17 cellular contexts compared by ENCODE assay signal in genomic region chr16:20871935-20872815, GRCh38. TPM values are rescaled to one million over a fixed set of nuclear protein-coding genes. Genes with fewer than 3 reads are reported as not detected.
DNase-seq lines count a peak whose midpoint lies in the region; ATAC-seq and TF ChIP-seq lines count a peak whose summit lies in the region.
"Had no signal": no experiment of that assay in that cellular context is flagged by ENCODE, and none has a peak within 500 bp of the region (broad histone marks: within the 10 kb centered on the region; RNA-seq: fewer than 3 reads in every experiment).

No MANE protein-coding gene starts in this region.

- H3K36me3 ChIP-seq in GM23338 (ENCODE audit: insufficient read depth) (no peaks in the 10 kb centered on the region), esophagus squamous epithelium (no peaks in the 10 kb centered on the region)

- no peak overlapping the region for H3K4me2 ChIP-seq in GM23338

- H2AFZ ChIP-seq in GM23338: no peak overlapping the region

- TF ChIP-seq CTCF in GM23338 (conservative IDR thresholded peaks at IDR 0.05; ENCODE audit: low read depth in 2 of 2) (no peak), esophagus squamous epithelium (IDR thresholded peaks at IDR 0.05) (no peak)

- H3K9me3 Mint-ChIP-seq in GM23338: no peaks in the 10 kb centered on the region
- H3K9me3 Mint-ChIP-seq in stimulated activated effector memory CD8-positive, alpha-beta T cell treated with anti-CD3 and anti-CD28 coated beads, Interleukin-12 subunit alpha, Interleukin-12 subunit beta, amount 100 ng/mL, for 72 hours: no peaks in the 10 kb centered on the region
- H3K9me3 Mint-ChIP-seq: CD8-positive, alpha-beta T cell had no signal

- H3K4me1 Mint-ChIP-seq in GM23338 (peaks cover 32% of the 10 kb centered on the region), T-helper 17 cell (peaks cover 30% of the 10 kb centered on the region)
- peaks cover 71% of the 10 kb centered on the region for H3K4me1 Mint-ChIP-seq in stimulated activated effector memory CD8-positive, alpha-beta T cell treated with anti-CD3 and anti-CD28 coated beads, Interleukin-12 subunit alpha, Interleukin-12 subunit beta, amount 100 ng/mL, for 72 hours

- 69 to 75% methylated on average over 9 of the region's 9 CpGs for whole genome bisulfite sequencing in esophagus squamous epithelium, 2 donors

- H3K9me2 ChIP-seq in GM23338 (ENCODE audit: insufficient read depth): no peaks in the 10 kb centered on the region; the same call in 1 of the 2 replicates

- no peaks in the 10 kb centered on the region for H3K27me3 ChIP-seq in GM23338 (ENCODE audit: insufficient read depth)
- no peaks in the 10 kb centered on the region for H3K27me3 ChIP-seq in esophagus squamous epithelium
- H3K27me3 ChIP-seq: body of pancreas had no signal

- H3K9me3 ChIP-seq in T-helper 17 cell (ENCODE audit: control insufficient read depth, low read length, poor library complexity, severe bottlenecking): no peaks in the 10 kb centered on the region
- H3K9me3 ChIP-seq in esophagus squamous epithelium: no peaks in the 10 kb centered on the region
- H3K9me3 ChIP-seq: body of pancreas had no signal

- H3K4me1 ChIP-seq in GM23338 (ENCODE audit: insufficient read depth) (peaks cover 10% of the 10 kb centered on the region; the same call in 1 of the 2 replicates), esophagus squamous epithelium (peaks cover 22 to 87% (median 60%) of the 10 kb centered on the region in 3 donors)

- peak overlapping the region; percentile 57 for H3K27ac ChIP-seq in GM23338 (ENCODE audit: low read depth)
- peak overlapping the region in 3 of 4 donors; percentile 49 to 72 (median 68) for H3K27ac ChIP-seq in esophagus squamous epithelium
- H3K27ac ChIP-seq: body of pancreas, RWPE1 had no signal

- peaks cover 18% of the 10 kb centered on the region for H4K20me1 ChIP-seq in GM23338 (replicated peaks; ENCODE audit: insufficient read depth)

- no peak overlapping the region for H3K27ac Mint-ChIP-seq in GM23338
- H3K27ac Mint-ChIP-seq in T-helper 17 cell: peak overlapping the region; percentile 89
- H3K27ac Mint-ChIP-seq in stimulated activated effector memory CD8-positive, alpha-beta T cell treated with anti-CD3 and anti-CD28 coated beads, Interleukin-12 subunit alpha, Interleukin-12 subunit beta, amount 100 ng/mL, for 72 hours: peak overlapping the region; percentile 32

- peaks cover 94% of the 10 kb centered on the region for H3K79me2 ChIP-seq in GM23338 (replicated peaks; ENCODE audit: insufficient read depth)

- H3F3A ChIP-seq in GM23338 (replicated peaks; ENCODE audit: low read depth): no peaks in the 10 kb centered on the region

- no peak for TF ChIP-seq POLR2A in esophagus squamous epithelium (IDR thresholded peaks at IDR 0.05)

- H3K36me3 Mint-ChIP-seq in GM23338 (ENCODE audit: low read depth): peaks cover 4% of the 10 kb centered on the region; the same call in 1 of the 3 replicates
- H3K36me3 Mint-ChIP-seq in T-helper 17 cell (ENCODE audit: low read depth): peaks cover 3% of the 10 kb centered on the region
- peaks cover 32% of the 10 kb centered on the region for H3K36me3 Mint-ChIP-seq in stimulated activated effector memory CD8-positive, alpha-beta T cell treated with anti-CD3 and anti-CD28 coated beads, Interleukin-12 subunit alpha, Interleukin-12 subunit beta, amount 100 ng/mL, for 72 hours

- H3K4me3 Mint-ChIP-seq in GM23338: no peak overlapping the region
- H3K4me3 Mint-ChIP-seq in T-helper 17 cell: no peak overlapping the region
- H3K4me3 Mint-ChIP-seq in stimulated activated effector memory CD8-positive, alpha-beta T cell treated with anti-CD3 and anti-CD28 coated beads, Interleukin-12 subunit alpha, Interleukin-12 subunit beta, amount 100 ng/mL, for 72 hours: no peak overlapping the region
- H3K4me3 Mint-ChIP-seq: CD8-positive, alpha-beta T cell had no signal

- H3K27me3 Mint-ChIP-seq in GM23338 (ENCODE audit: insufficient read depth, low read depth, poor library complexity) (peaks cover under 1% of the 10 kb centered on the region), T-helper 17 cell (no peaks in the 10 kb centered on the region)

- intact Hi-C loops in esophagus squamous epithelium (cut with DNase I): no loop called here

- DNase-seq in GM23338 (ENCODE audit: low spot score) (no peak), T-helper 17 cell (no peak), esophagus squamous epithelium (lab: John Stamatoyannopoulos, UW) (no peak), AG08396 (ENCODE audit: low spot score) (no peak), hepatic stellate cell (ENCODE audit: low spot score) (no peak), HCEC 1CT (no peak), DMS79 (lab: John Stamatoyannopoulos, UW) (no peak)
- no peak for DNase-seq in stimulated activated effector memory CD8-positive, alpha-beta T cell treated with anti-CD3 and anti-CD28 coated beads, Interleukin-12 subunit alpha, Interleukin-12 subunit beta, amount 100 ng/mL, for 72 hours (ENCODE audit: low spot score in 2 of 2)
- DNase-seq: activated gamma-delta T cell treated with Interleukin-2 at 50 U/mL for 16 hours; body of pancreas; CD8-positive, alpha-beta T cell; NCI-H2029 treated with DMSO at 0.1 percent for 48 hours; NCI-H774; stimulated activated CD4-positive, alpha-beta T cell treated with anti-CD3 and anti-CD28 coated beads, Interleukin-1b, Interleukin-23, amount 100 ng/mL, for 48 hours; SW 1271 had no signal

- H3K4me3 ChIP-seq in GM23338: no peak overlapping the region
- no peak overlapping the region for H3K4me3 ChIP-seq in esophagus squamous epithelium
- H3K4me3 ChIP-seq: body of pancreas had no signal

- no peak for ATAC-seq in GM23338
- ATAC-seq in T-helper 17 cell: no peak
- ATAC-seq in stimulated activated effector memory CD8-positive, alpha-beta T cell treated with anti-CD3 and anti-CD28 coated beads, Interleukin-12 subunit alpha, Interleukin-12 subunit beta, amount 100 ng/mL, for 72 hours: no peak
- ATAC-seq: body of pancreas; CD8-positive, alpha-beta T cell; left lobe of liver had no signal

TF ChIP-seq in GM23338, 12 proteins besides CTCF, POLR2A, EP300 and RAD21:
- TF ChIP-seq, protein P1, sequence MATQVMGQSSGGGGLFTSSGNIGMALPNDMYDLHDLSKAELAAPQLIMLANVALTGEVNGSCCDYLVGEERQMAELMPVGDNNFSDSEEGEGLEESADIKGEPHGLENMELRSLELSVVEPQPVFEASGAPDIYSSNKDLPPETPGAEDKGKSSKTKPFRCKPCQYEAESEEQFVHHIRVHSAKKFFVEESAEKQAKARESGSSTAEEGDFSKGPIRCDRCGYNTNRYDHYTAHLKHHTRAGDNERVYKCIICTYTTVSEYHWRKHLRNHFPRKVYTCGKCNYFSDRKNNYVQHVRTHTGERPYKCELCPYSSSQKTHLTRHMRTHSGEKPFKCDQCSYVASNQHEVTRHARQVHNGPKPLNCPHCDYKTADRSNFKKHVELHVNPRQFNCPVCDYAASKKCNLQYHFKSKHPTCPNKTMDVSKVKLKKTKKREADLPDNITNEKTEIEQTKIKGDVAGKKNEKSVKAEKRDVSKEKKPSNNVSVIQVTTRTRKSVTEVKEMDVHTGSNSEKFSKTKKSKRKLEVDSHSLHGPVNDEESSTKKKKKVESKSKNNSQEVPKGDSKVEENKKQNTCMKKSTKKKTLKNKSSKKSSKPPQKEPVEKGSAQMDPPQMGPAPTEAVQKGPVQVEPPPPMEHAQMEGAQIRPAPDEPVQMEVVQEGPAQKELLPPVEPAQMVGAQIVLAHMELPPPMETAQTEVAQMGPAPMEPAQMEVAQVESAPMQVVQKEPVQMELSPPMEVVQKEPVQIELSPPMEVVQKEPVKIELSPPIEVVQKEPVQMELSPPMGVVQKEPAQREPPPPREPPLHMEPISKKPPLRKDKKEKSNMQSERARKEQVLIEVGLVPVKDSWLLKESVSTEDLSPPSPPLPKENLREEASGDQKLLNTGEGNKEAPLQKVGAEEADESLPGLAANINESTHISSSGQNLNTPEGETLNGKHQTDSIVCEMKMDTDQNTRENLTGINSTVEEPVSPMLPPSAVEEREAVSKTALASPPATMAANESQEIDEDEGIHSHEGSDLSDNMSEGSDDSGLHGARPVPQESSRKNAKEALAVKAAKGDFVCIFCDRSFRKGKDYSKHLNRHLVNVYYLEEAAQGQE (IDR thresholded peaks at IDR 0.05; ENCODE audit: unreplicated experiment): no peak
- TF ChIP-seq EZH2 (IDR thresholded peaks at IDR 0.05; ENCODE audit: low read depth, unreplicated experiment) (no peak), ZNF331 (CRISPR knock-in tag; IDR thresholded peaks at IDR 0.05; ENCODE audit: low read depth) (no peak), EZH2phosphoT487 (IDR thresholded peaks at IDR 0.05; ENCODE audit: unreplicated experiment) (no peak)

RNA-seq across cellular contexts. Expression of gene DCUN1D3, which starts 28.0 kb away (rescaled TPM):
- 13.7 and 16.0 TPM in 2 replicates for total RNA-seq in GM23338 (2014; rRNA removed; shearing (Covaris generic))
- 8.0 and 8.5 TPM in 2 replicates for polyA plus RNA-seq in GM23338 (2016; fragmentation: Nextera tagmentation; extraction: Ambion mirVana)
- total RNA-seq in T-helper 17 cell: 1 to 10 TPM; 3.9 to 4.0 TPM
- total RNA-seq in esophagus squamous epithelium: 10 to 100 TPM; 14.5 to 37.2 (median 19.4) TPM

RNA-seq across cellular contexts. Expression of gene LYRM1, which starts 28.4 kb away (rescaled TPM):
- 18.7 and 19.4 TPM in 2 replicates for total RNA-seq in GM23338 (2014; rRNA removed; shearing (Covaris generic))
- polyA plus RNA-seq in GM23338 (2016; fragmentation: Nextera tagmentation; extraction: Ambion mirVana): 24.8 and 24.9 TPM in 2 replicates
- total RNA-seq in T-helper 17 cell (10 to 100 TPM; 15.0 to 20.1 TPM), esophagus squamous epithelium (10 to 100 TPM; 21.9 to 37.9 (median 34.3) TPM)
